19 cellular contexts compared by ENCODE assay signal in genomic region chr3:12279591-12280326, GRCh38. TPM values are rescaled to one million over a fixed set of nuclear protein-coding genes. Genes with fewer than 3 reads are reported as not detected.
DNase-seq lines count a peak whose midpoint lies in the region; ATAC-seq, FAIRE-seq and TF ChIP-seq lines count a peak whose summit lies in the region.
"Had no signal": no experiment of that assay in that cellular context is flagged by ENCODE, and none has a peak within 500 bp of the region (broad histone marks: within the 10 kb centered on the region; RNA-seq: fewer than 3 reads in every experiment).

No MANE protein-coding gene starts in this region.

- intact Hi-C loops in K562 (cut with micrococcal nuclease): no loop called here
- intact Hi-C loops in left ventricle myocardium inferior (cut with micrococcal nuclease): no loop called here
- intact Hi-C loops in lower leg skin (cut with DNase I; ENCODE audit: low total_unique reads): no loop called here

- peak overlapping the region; percentile 25; the same call in 1 of the 2 replicates for H3K27ac ChIP-seq in HEK293 (ENCODE audit: extremely low read depth, low read depth, low read length)
- H3K27ac ChIP-seq in K562 (ENCODE audit: extremely low read depth, low read depth, low read length): no peak overlapping the region
- no peak overlapping the region for H3K27ac ChIP-seq in neural cell (ENCODE audit: low read length)
- H3K27ac ChIP-seq in left ventricle myocardium inferior (replicated peaks): no peak overlapping the region
- H3K27ac ChIP-seq: C4-2B, KMS-11 had no signal

- H3K27ac Mint-ChIP-seq in effector memory CD8-positive, alpha-beta T cell: no peak overlapping the region
- H3K27ac Mint-ChIP-seq: CD4-positive, alpha-beta T cell; H9 had no signal

- TF ChIP-seq CTCF in HEK293 (tag by site-specific recombination; IDR thresholded peaks at IDR 0.05): no peak
- no peak for TF ChIP-seq CTCF in K562 (IDR thresholded peaks at IDR 0.05 in 2 of 3, conservative IDR thresholded peaks at IDR 0.05 in 1 of 3; ENCODE audit: insufficient read depth in 2 of 3, low read depth in 1 of 3, low read length in 3 of 3)
- no peak for TF ChIP-seq CTCF in neural cell (IDR thresholded peaks at IDR 0.05; ENCODE audit: poor library complexity, severe bottlenecking)
- no peak for TF ChIP-seq CTCF in left ventricle myocardium inferior (IDR thresholded peaks at IDR 0.05; ENCODE audit: borderline replicate concordance)
- no peak for TF ChIP-seq CTCF in lower leg skin (IDR thresholded peaks at IDR 0.05)

- no peak for TF ChIP-seq POLR2A in K562 (conservative IDR thresholded peaks at IDR 0.05)
- no peak for TF ChIP-seq POLR2A in lower leg skin (IDR thresholded peaks at IDR 0.05)

- no peak for TF ChIP-seq EP300 in K562 (IDR thresholded peaks at IDR 0.05; ENCODE audit: low read length)
- TF ChIP-seq EP300 in neural cell (conservative IDR thresholded peaks at IDR 0.05; ENCODE audit: poor library complexity, severe bottlenecking): peak; percentile 89

- DNase-seq in NCI-H526 (lab: John Stamatoyannopoulos, UW) (peak; percentile 15 to 34), K562 (ENCODE audit: extremely low read depth in 1 of 4, low spot score in 3 of 4) (no peak), MV-4-11 (lab: John Stamatoyannopoulos, UW) (no peak), left ventricle myocardium inferior (no peak), lower leg skin (ENCODE audit: low spot score in 2 of 2) (no peak)
- DNase-seq in effector memory CD8-positive, alpha-beta T cell: no peak
- DNase-seq: AML-193; Caco-2; CD4-positive, alpha-beta T cell; GDM1; H9 had no signal

- H2AFZ ChIP-seq in K562 (ENCODE audit: low read depth, low read length) (no peak overlapping the region), neural cell (ENCODE audit: low read depth, low read length) (no peak overlapping the region)

- H3K4me2 ChIP-seq in K562 (ENCODE audit: insufficient read depth, low read length): no peak overlapping the region
- no peak overlapping the region for H3K4me2 ChIP-seq in neural cell (ENCODE audit: low read length)
- H3K4me2 ChIP-seq: KMS-11 had no signal

- no peaks in the 10 kb centered on the region; a peak in 1 of 3 replicates for H3K36me3 ChIP-seq in HEK293 (ENCODE audit: control insufficient read depth in 2 of 2, insufficient read depth in 1 of 2, low read length in 2 of 2)
- no peaks in the 10 kb centered on the region for H3K36me3 ChIP-seq in K562 (ENCODE audit: control insufficient read depth, insufficient read depth, low read length)
- no peaks in the 10 kb centered on the region for H3K36me3 ChIP-seq in neural cell (ENCODE audit: insufficient read depth, low read length)
- H3K36me3 ChIP-seq in left ventricle myocardium inferior: no peaks in the 10 kb centered on the region

- no peaks in the 10 kb centered on the region for H3K36me3 Mint-ChIP-seq in effector memory CD8-positive, alpha-beta T cell (ENCODE audit: insufficient read depth)

- H3K9me3 ChIP-seq in HEK293 (ENCODE audit: control insufficient read depth, insufficient read depth, low read depth, low read length) (no peaks in the 10 kb centered on the region), K562 (replicated peaks; ENCODE audit: control insufficient read depth, insufficient read depth, low read depth, low read length) (no peaks in the 10 kb centered on the region), neural cell (ENCODE audit: low read length) (no peaks in the 10 kb centered on the region), left ventricle myocardium inferior (replicated peaks) (no peaks in the 10 kb centered on the region)
- H3K9me3 ChIP-seq: Caco-2 had no signal

- H3K4me1 ChIP-seq in HEK293 (ENCODE audit: control insufficient read depth, insufficient read depth, low read length) (peaks cover 9% of the 10 kb centered on the region), K562 (replicated peaks in 1 of 2; ENCODE audit: control insufficient read depth in 2 of 2, insufficient read depth in 2 of 2, low read length in 2 of 2) (no peaks in the 10 kb centered on the region), left ventricle myocardium inferior (no peaks in the 10 kb centered on the region)
- H3K4me1 ChIP-seq: Caco-2 had no signal

- FAIRE-seq in K562 (lab: Jason Lieb, UNC): no peak
- FAIRE-seq: A204.1, D721Med, H1, HTR-8/SVneo had no signal

- H3K4me1 Mint-ChIP-seq in effector memory CD8-positive, alpha-beta T cell (ENCODE audit: low read depth in 2 of 2): no peaks in the 10 kb centered on the region
- H3K4me1 Mint-ChIP-seq: H9 had no signal

- no peaks in the 10 kb centered on the region for H3K9me1 ChIP-seq in K562 (ENCODE audit: control insufficient read depth, insufficient read depth, low read length)

- H3K9me3 Mint-ChIP-seq in effector memory CD8-positive, alpha-beta T cell: no peaks in the 10 kb centered on the region
- H3K9me3 Mint-ChIP-seq: CD4-positive, alpha-beta T cell; H9 had no signal

- TF ChIP-seq RAD21 in K562 (CRISPR knock-in tag; conservative IDR thresholded peaks at IDR 0.05 in 1 of 2, IDR thresholded peaks at IDR 0.05 in 1 of 2): no peak
- TF ChIP-seq RAD21 in neural cell (conservative IDR thresholded peaks at IDR 0.05): no peak

- in situ Hi-C loops in K562 (cut with MboI): no loop called here

- H3K4me3 ChIP-seq in HEK293 (ENCODE audit: low read depth, low read length): no peak overlapping the region
- no peak overlapping the region for H3K4me3 ChIP-seq in K562
- no peak overlapping the region for H3K4me3 ChIP-seq in neural cell (ENCODE audit: low read length)
- H3K4me3 ChIP-seq in left ventricle myocardium inferior: no peak overlapping the region
- H3K4me3 ChIP-seq in lower leg skin (ENCODE audit: low read depth, poor library complexity, severe bottlenecking): no peak overlapping the region

- WGBS in K562 (ENCODE audit: insufficient coverage, low coverage, missing lambda C conversion rate): 7% methylated on average over 10 of the region's 10 CpGs
- 91% methylated on average over 10 of the region's 10 CpGs for WGBS in lower leg skin, 2 donors

- no TSS peak for BruUV-seq in K562 (replicated peaks; lab: Mats Ljungman, UMichigan)

- H4K20me1 ChIP-seq in K562 (replicated peaks; ENCODE audit: control insufficient read depth, insufficient read depth, low read length): no peaks in the 10 kb centered on the region
- H4K20me1 ChIP-seq in neural cell (ENCODE audit: insufficient read depth): no peaks in the 10 kb centered on the region

- H3F3A ChIP-seq in neural cell (ENCODE audit: insufficient read depth, low read length, poor library complexity, severe bottlenecking): no peaks in the 10 kb centered on the region

- H3K9me2 ChIP-seq in neural cell (ENCODE audit: insufficient read depth, low read length): no peaks in the 10 kb centered on the region

- no peak overlapping the region for H3K4me3 Mint-ChIP-seq in effector memory CD8-positive, alpha-beta T cell
- H3K4me3 Mint-ChIP-seq: CD4-positive, alpha-beta T cell; H9 had no signal

- peaks cover 28 to 33% of the 10 kb centered on the region in 2 donors for H3K27me3 Mint-ChIP-seq in effector memory CD8-positive, alpha-beta T cell

- ATAC-seq in K562: no peak
- ATAC-seq in effector memory CD8-positive, alpha-beta T cell (replicated peaks): no peak

- CTCF ChIA-PET in HEK293 (lab: Yijun Ruan, JAX): interaction anchor here (0.6 kb wide), 1 partner anchor 106 kb away, joined by 7 read pairs; no protein-coding TSS in a partner anchor
- CTCF ChIA-PET in K562 (lab: Yijun Ruan, JAX; ENCODE audit: low intra/inter-chr PET ratio): no interaction called here

- POLR2A ChIA-PET in HEK293 (lab: Yijun Ruan, JAX): interaction anchor here (0.7 to 1.9 kb wide), 2 partner anchors 204 to 519 kb away, joined by 6 to 7 read pairs; partner anchors contain the start of gene TSEN2
- POLR2A ChIA-PET in K562 (lab: Yijun Ruan, JAX): no interaction called here

- H3K27me3 ChIP-seq in K562 (ENCODE audit: control insufficient read depth in 2 of 2, insufficient read depth in 2 of 2, low read length in 2 of 2) (peaks cover 9 to 10% of the 10 kb centered on the region in 2 experiments; a peak in 4 of 5 replicates), neural cell (ENCODE audit: insufficient read depth, low read depth, low read length) (no peaks in the 10 kb centered on the region), left ventricle myocardium inferior (ENCODE audit: low read depth) (no peaks in the 10 kb centered on the region)

- H3K9ac ChIP-seq in K562 (ENCODE audit: insufficient read depth in 1 of 2, low read depth in 2 of 2, low read length in 2 of 2) (no peak overlapping the region), neural cell (ENCODE audit: low read length) (no peak overlapping the region)
- H3K9ac ChIP-seq: KMS-11 had no signal

- no peaks in the 10 kb centered on the region for H3K79me2 ChIP-seq in K562 (ENCODE audit: control insufficient read depth, insufficient read depth, low read length)
- no peaks in the 10 kb centered on the region for H3K79me2 ChIP-seq in neural cell (replicated peaks; ENCODE audit: insufficient read depth, low read length)

TF ChIP-seq in HEK293, 187 proteins besides CTCF, POLR2A, EP300 and RAD21 (continues in another document):
- no peak for TF ChIP-seq HOXC10 (CRISPR knock-in tag; IDR thresholded peaks at IDR 0.05)

TF ChIP-seq in neural cell, 6 proteins besides CTCF, POLR2A, EP300 and RAD21 (continues in another document):
- TF ChIP-seq EZH2 (IDR thresholded peaks at IDR 0.05; ENCODE audit: borderline replicate concordance, insufficient read depth, low read length, poor library complexity, severe bottlenecking) (no peak), TAF1 (IDR thresholded peaks at IDR 0.05; ENCODE audit: low read depth) (no peak), POLR2AphosphoS5 (IDR thresholded peaks at IDR 0.05) (peak; percentile 46)

RNA-seq across cellular contexts. Expression of gene PPARG, which starts 9.1 kb away (rescaled TPM):
- not detected in 2 replicates for total RNA-seq in K562 (2011; cell fraction: chromatin; rRNA removed; ENCODE audit: low replicate concordance)
- not detected in 2 replicates for total RNA-seq in K562 (2011; cell fraction: nucleolus; rRNA removed)
- not detected in 2 replicates for total RNA-seq in K562 (2011; cell fraction: nucleoplasm; rRNA removed)
- total RNA-seq in K562 (2014; rRNA removed): not detected in 2 replicates
- total RNA-seq in K562 (2014; rRNA removed; fragmentation: Illumina TruSeq; extraction: Trizol): not detected in 2 replicates
- not detected in 2 replicates for total RNA-seq in K562 (2015; rRNA removed; fragmentation: Illumina TruSeq; extraction: Trizol)
- 0.38 TPM in 1 of 2 replicates, not detected in the other for total RNA-seq in K562 (2021)
- polyA plus RNA-seq in K562 (2011; rRNA removed): not detected in 2 replicates
- polyA plus RNA-seq in K562 (2011; cell fraction: cytosol; rRNA removed): not detected in 2 replicates
- polyA plus RNA-seq in K562 (2011; cell fraction: nucleus; rRNA removed): not detected in 2 replicates
- 0.21 TPM in 1 of 2 replicates, not detected in the other for polyA plus RNA-seq in K562 (2012)
- polyA plus RNA-seq in K562 (2014; fragmentation: Illumina TruSeq; extraction: Trizol): not detected in 2 replicates
- polyA plus RNA-seq in K562 (2014; fragmentation: Nextera tagmentation; extraction: Ambion mirVana): not detected
- not detected in 2 replicates for polyA plus RNA-seq in K562 (2014; rRNA removed)
- polyA minus RNA-seq in K562 (2011; rRNA and poly(A)+ RNA removed): not detected in 2 replicates
- not detected in 2 replicates for polyA minus RNA-seq in K562 (2011; cell fraction: cytosol; rRNA and poly(A)+ RNA removed)
- polyA minus RNA-seq in K562 (2011; cell fraction: nucleus; rRNA and poly(A)+ RNA removed): 0.13 TPM in 1 of 2 replicates, not detected in the other
- 0.35 and 0.54 TPM in 2 replicates for polyA plus RNA-seq in neural cell
- 0.49 and 0.69 TPM in 2 replicates for polyA minus RNA-seq in neural cell
- 15.6 TPM for total RNA-seq in left ventricle myocardium inferior
- 10 to 100 TPM in 2 of 4 donors, 1 to 10 TPM in 2; 8.4 to 14.1 (median 9.8) TPM for total RNA-seq in lower leg skin
- total RNA-seq: H1 had no signal

Comparison
In these comparisons a context has a peak if more than half of its experiments do, and no peak if none do; other contexts are left out.
1. DNase-seq: peak in NCI-H526 (2 of 2); none in K562 (0 of 4), MV-4-11 (single experiment), left ventricle myocardium inferior (single experiment), lower leg skin (0 of 2) and effector memory CD8-positive, alpha-beta T cell (0 of 3).
2. RNA of gene PPARG, which starts 9.1 kb away (total RNA-seq): 15.6 TPM in left ventricle myocardium inferior (single experiment) and 8.4 to 14.1 TPM in lower leg skin; 0.38 TPM in K562; every median in the first group is over 4 times any median in the second.
3. Of the 44 proteins assayed by ChIP-seq in both K562 and HEK293: peak only in K562: none; only in HEK293: ATF2; in both: none; in neither: 43.